ENCODE assay signal across 10 cellular contexts in the genomic region with DNA sequence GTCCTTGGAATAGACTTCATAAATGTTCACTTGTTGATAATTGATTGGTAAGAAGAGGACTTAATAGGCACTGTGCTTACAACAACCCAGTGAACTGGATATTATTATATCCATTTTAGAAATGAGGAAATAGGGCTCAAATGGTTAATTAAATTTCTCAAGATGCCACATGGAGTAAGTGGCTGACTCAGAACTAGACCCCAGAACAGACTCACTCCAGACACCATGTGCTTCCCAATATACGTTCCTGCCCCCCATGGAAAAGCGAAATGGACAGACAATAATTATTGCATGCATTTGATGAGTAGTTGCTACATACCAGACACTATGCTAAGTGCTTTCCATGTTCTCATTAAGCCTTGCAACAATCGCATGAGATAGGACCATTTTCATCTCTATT. TPM values are rescaled to one million over a fixed set of nuclear protein-coding genes. Genes with fewer than 3 reads are reported as not detected.
DNase-seq lines count a peak whose midpoint lies in the region; ATAC-seq and TF ChIP-seq lines count a peak whose summit lies in the region.
"Had no signal": no experiment of that assay in that cellular context is flagged by ENCODE, and none has a peak within 500 bp of the region (broad histone marks: within the 10 kb centered on the region; RNA-seq: fewer than 3 reads in every experiment).

No MANE protein-coding gene starts in this region.

- peaks cover 10% of the 10 kb centered on the region for H3K4me1 Mint-ChIP-seq in activated naive CD8-positive, alpha-beta T cell (ENCODE audit: low read depth)
- H3K4me1 Mint-ChIP-seq in memory B cell: peaks cover 9% of the 10 kb centered on the region

- no peak for ATAC-seq in heart left ventricle
- no peak for ATAC-seq in memory B cell (ENCODE audit: low read depth)
- no peak for ATAC-seq in upper lobe of left lung (ENCODE audit: low FRiP score in 2 of 2)
- no peak for ATAC-seq in HG02588 (IDR thresholded peaks at IDR 0.05; ENCODE audit: unreplicated experiment)
- no peak for ATAC-seq in GM21515 (IDR thresholded peaks at IDR 0.05; ENCODE audit: unreplicated experiment)

- intact Hi-C loops in heart left ventricle (cut with DNase I): no loop called here

- H3K9me3 ChIP-seq in heart left ventricle (no peaks in the 10 kb centered on the region), right atrium auricular region (no peaks in the 10 kb centered on the region), upper lobe of left lung (no peaks in the 10 kb centered on the region)

- peak overlapping the region; percentile 75 for H3K4me3 Mint-ChIP-seq in activated naive CD8-positive, alpha-beta T cell
- peak overlapping the region; percentile 58 for H3K4me3 Mint-ChIP-seq in memory B cell

- H3K36me3 ChIP-seq in heart left ventricle (no peaks in the 10 kb centered on the region), right atrium auricular region (no peaks in the 10 kb centered on the region), upper lobe of left lung (no peaks in the 10 kb centered on the region)

- 64 to 70% (median 66%) methylated on average over 3 of the region's 3 CpGs for WGBS in heart left ventricle, 4 donors
- 46 to 75% methylated on average over 3 of the region's 3 CpGs for WGBS in upper lobe of left lung, 2 donors

- H3K4me3 ChIP-seq in heart left ventricle (peak overlapping the region in 8 of 12 donors; percentile 48 to 66 (median 58)), right atrium auricular region (peak overlapping the region in 1 of 2 donors; percentile 59), upper lobe of left lung (peak overlapping the region in 3 of 4 donors; percentile 58 to 67 (median 61))

- H3K27me3 Mint-ChIP-seq in activated naive CD8-positive, alpha-beta T cell: peaks cover 34% of the 10 kb centered on the region
- peaks cover 21% of the 10 kb centered on the region for H3K27me3 Mint-ChIP-seq in memory B cell

- no peak for TF ChIP-seq POLR2A in heart left ventricle (IDR thresholded peaks at IDR 0.05)
- no peak for TF ChIP-seq POLR2A in upper lobe of left lung (IDR thresholded peaks at IDR 0.05)

- no peaks in the 10 kb centered on the region for H3K36me3 Mint-ChIP-seq in activated naive CD8-positive, alpha-beta T cell
- no peaks in the 10 kb centered on the region for H3K36me3 Mint-ChIP-seq in memory B cell

- H3K27ac Mint-ChIP-seq in activated naive CD8-positive, alpha-beta T cell: no peak overlapping the region
- H3K27ac Mint-ChIP-seq in memory B cell: no peak overlapping the region

- H3K4me1 ChIP-seq in heart left ventricle (peaks cover 0 to 20% (median 0%) of the 10 kb centered on the region in 12 donors), right atrium auricular region (peaks cover 0 to 11% of the 10 kb centered on the region in 2 donors), upper lobe of left lung (peaks cover 0 to 17% (median 7%) of the 10 kb centered on the region in 4 donors)

- TF ChIP-seq CTCF in heart left ventricle (IDR thresholded peaks at IDR 0.05): no peak
- TF ChIP-seq CTCF in right atrium auricular region (IDR thresholded peaks at IDR 0.05): no peak
- TF ChIP-seq CTCF in upper lobe of left lung (IDR thresholded peaks at IDR 0.05): no peak

- H3K27me3 ChIP-seq in heart left ventricle (peaks cover 0 to 19% (median 0%) of the 10 kb centered on the region in 9 donors), right atrium auricular region (no peaks in the 10 kb centered on the region), upper lobe of left lung (no peaks in the 10 kb centered on the region)

- no peak for TF ChIP-seq EP300 in upper lobe of left lung (IDR thresholded peaks at IDR 0.05)

- no peak overlapping the region for H3K27ac ChIP-seq in heart left ventricle
- no peak overlapping the region for H3K27ac ChIP-seq in right atrium auricular region
- H3K27ac ChIP-seq in upper lobe of left lung: no peak overlapping the region

- DNase-seq in heart left ventricle: no peak
- no peak for DNase-seq in right atrium auricular region (ENCODE audit: low spot score)
- DNase-seq in memory B cell (ENCODE audit: low spot score in 2 of 2): no peak
- no peak for DNase-seq in upper lobe of left lung
- DNase-seq in stimulated activated CD4-positive, alpha-beta T cell treated with anti-CD3 and anti-CD28 coated beads, Interleukin-4, amount 100 ng/mL, for 24 hours: no peak
- DNase-seq: DND-41, Right ventricle myocardium superior had no signal

- no peaks in the 10 kb centered on the region for H3K9me3 Mint-ChIP-seq in activated naive CD8-positive, alpha-beta T cell (ENCODE audit: low read depth)
- H3K9me3 Mint-ChIP-seq in memory B cell: no peaks in the 10 kb centered on the region

RNA-seq across cellular contexts. Expression of a gene that starts 0.9 kb away (rescaled TPM):
- total RNA-seq in heart left ventricle (1 to 10 TPM; 1.1 to 5.8 (median 2.3) TPM), right atrium auricular region (1 to 10 TPM; 2.4 to 3.1 TPM), upper lobe of left lung (10 to 100 TPM in 2 of 6 donors, 1 to 10 TPM in 4; 5.1 to 23.7 (median 7.2) TPM)
- under 1 TPM; 0.62 to 0.72 TPM for polyA plus RNA-seq in heart left ventricle
